24 cellular contexts compared by ENCODE assay signal in the genomic region with DNA sequence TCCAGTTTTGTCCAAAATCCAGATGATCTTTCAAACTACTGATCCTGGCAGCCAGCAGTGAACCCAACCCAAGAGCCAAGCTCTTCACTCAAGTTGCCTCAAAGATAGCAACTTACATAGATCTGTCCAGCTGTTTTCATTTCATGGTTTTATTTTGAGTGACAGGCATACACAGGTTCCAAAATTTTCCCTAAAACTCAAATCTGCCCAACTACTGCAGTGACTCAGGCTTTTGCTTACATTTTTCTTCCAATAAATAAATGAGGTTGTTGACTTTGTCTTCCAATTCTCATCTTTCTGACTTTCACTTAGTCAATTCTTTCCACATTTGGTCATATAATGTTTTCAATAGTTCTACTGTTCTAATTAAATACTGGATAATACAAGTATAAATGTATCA.
A peak's percentile ranks its signal among the peaks of the same experiment; 100 is the strongest.
DNase-seq lines count a peak whose midpoint lies in the region; ATAC-seq and TF ChIP-seq lines count a peak whose summit lies in the region.
"Had no signal": no experiment of that assay in that cellular context is flagged by ENCODE, and none has a peak within 500 bp of the region (broad histone marks: within the 10 kb centered on the region; RNA-seq: fewer than 3 reads in every experiment).

No MANE protein-coding gene starts in this region.

- intact Hi-C loops in PC-3 (cut with micrococcal nuclease), result no loop called here

- H3K4me3 Mint-ChIP-seq in brain, result no peak overlapping the region
- H3K4me3 Mint-ChIP-seq: CD14-positive monocyte; CD4-positive, alpha-beta memory T cell; CD4-positive, CD25-positive, alpha-beta regulatory T cell; CD8-positive, alpha-beta memory T cell had no signal

- H2AFZ ChIP-seq in PC-3 (ENCODE audit: low read length) (no peak overlapping the region), trophoblast cell (ENCODE audit: insufficient read depth, low read length, poor library complexity) (no peak overlapping the region)

- H4K8ac ChIP-seq in mesendoderm (ENCODE audit: low read depth, low read length) (no peak overlapping the region), trophoblast cell (ENCODE audit: low read depth, low read length) (no peak overlapping the region)

- H4K20me1 ChIP-seq in PC-3 (ENCODE audit: low read length), result no peaks in the 10 kb centered on the region
- H4K20me1 ChIP-seq: BLaER1 had no signal

- peak overlapping the region in 3 of 5 experiments; percentile 29 to 74 (median 73) for H3K27ac Mint-ChIP-seq in brain
- H3K27ac Mint-ChIP-seq: CD14-positive monocyte; CD4-positive, CD25-positive, alpha-beta regulatory T cell; CD8-positive, alpha-beta memory T cell had no signal

- no peak for DNase-seq in HEK293T (ENCODE audit: extremely low spot score)
- DNase-seq in NCI-H446 (lab: John Stamatoyannopoulos, UW), result peak; percentile 63 to 88
- DNase-seq in PC-3, result no peak
- DNase-seq in cerebellar cortex (ENCODE audit: low spot score), result no peak
- no peak for DNase-seq in mesendoderm
- no peak for DNase-seq in trophoblast cell
- DNase-seq: 8988T; ACHN; BE2C; C1 segment of cervical spinal cord; CD4-positive, alpha-beta memory T cell; CD4-positive, CD25-positive, alpha-beta regulatory T cell; CD8-positive, alpha-beta memory T cell; COR-L47; DMS153; DMS53; DMS79; DND-41; EL; GDM1 had no signal

- H3K4ac ChIP-seq in mesendoderm (ENCODE audit: low read depth, low read length) (no peak overlapping the region), trophoblast cell (ENCODE audit: low read depth, low read length) (no peak overlapping the region)

- H3K4me3 ChIP-seq in PC-3 (ENCODE audit: low read length), result no peak overlapping the region
- H3K4me3 ChIP-seq in mesendoderm (ENCODE audit: low read length), result no peak overlapping the region
- no peak overlapping the region for H3K4me3 ChIP-seq in trophoblast cell (ENCODE audit: low read depth, low read length)
- H3K4me3 ChIP-seq: BLaER1, GM12878 had no signal

- H2BK120ac ChIP-seq in mesendoderm (ENCODE audit: low read depth, low read length) (no peak overlapping the region), trophoblast cell (ENCODE audit: insufficient read depth, low read length, poor library complexity) (no peak overlapping the region)

- H4K91ac ChIP-seq in trophoblast cell (ENCODE audit: low read depth, low read length), result no peak overlapping the region

- CTCF ChIA-PET in HEK293T (lab: Yijun Ruan, JAX), result no interaction called here
- CTCF ChIA-PET in PC-3 (lab: Charles Lee), result no interaction called here

- H3K4me2 ChIP-seq in PC-3 (ENCODE audit: low read length), result no peak overlapping the region
- no peak overlapping the region for H3K4me2 ChIP-seq in mesendoderm (ENCODE audit: low read length)
- H3K4me2 ChIP-seq in trophoblast cell (ENCODE audit: low read length), result no peak overlapping the region
- H3K4me2 ChIP-seq: BLaER1 had no signal

- no peaks in the 10 kb centered on the region for H3K4me1 Mint-ChIP-seq in brain
- H3K4me1 Mint-ChIP-seq: CD14-positive monocyte; CD4-positive, alpha-beta memory T cell; CD4-positive, CD25-positive, alpha-beta regulatory T cell; CD8-positive, alpha-beta memory T cell had no signal

- no peaks in the 10 kb centered on the region for H3K9me2 ChIP-seq in PC-3 (replicated peaks; ENCODE audit: low read length)

- H3K4me1 ChIP-seq in PC-3 (ENCODE audit: insufficient read depth, low read length), result no peaks in the 10 kb centered on the region
- H3K4me1 ChIP-seq in mesendoderm (ENCODE audit: control insufficient read depth, low read depth, low read length), result no peaks in the 10 kb centered on the region
- no peaks in the 10 kb centered on the region for H3K4me1 ChIP-seq in trophoblast cell (ENCODE audit: control insufficient read depth in 1 of 2, insufficient read depth in 2 of 2, low read length in 2 of 2)
- H3K4me1 ChIP-seq: BE2C, BLaER1 had no signal

- BruUV-seq in PC-3 (replicated peaks; lab: Mats Ljungman, UMichigan), result no TSS peak

- H3K27me3 ChIP-seq in PC-3 (ENCODE audit: low read length) (no peaks in the 10 kb centered on the region), mesendoderm (ENCODE audit: insufficient read depth, low read length, poor library complexity) (no peaks in the 10 kb centered on the region), trophoblast cell (ENCODE audit: insufficient read depth, low read length) (no peaks in the 10 kb centered on the region)
- H3K27me3 ChIP-seq: BE2C, BLaER1 had no signal

- H3K36me3 ChIP-seq in PC-3 (ENCODE audit: low read depth, low read length), result no peaks in the 10 kb centered on the region
- no peaks in the 10 kb centered on the region for H3K36me3 ChIP-seq in mesendoderm (ENCODE audit: control insufficient read depth, insufficient read depth, low read length)
- no peaks in the 10 kb centered on the region for H3K36me3 ChIP-seq in trophoblast cell (ENCODE audit: control insufficient read depth in 1 of 2, insufficient read depth in 2 of 2, low read length in 2 of 2)
- H3K36me3 ChIP-seq: BE2C, BLaER1 had no signal

- no peak overlapping the region for H3K56ac ChIP-seq in mesendoderm (ENCODE audit: low read length)

- H3K79me1 ChIP-seq in mesendoderm (ENCODE audit: low read length) (no peaks in the 10 kb centered on the region), trophoblast cell (ENCODE audit: low read length) (no peaks in the 10 kb centered on the region)

- H3K14ac ChIP-seq in trophoblast cell (ENCODE audit: low read length), result no peak overlapping the region

- POLR2A ChIA-PET in HEK293T (lab: Yijun Ruan, JAX), result no interaction called here
- POLR2A ChIA-PET in PC-3 (lab: Charles Lee; ENCODE audit: unreplicated experiment), result no interaction called here

- TF ChIP-seq CTCF in PC-3 (conservative IDR thresholded peaks at IDR 0.05; ENCODE audit: low read depth, low read length) (no peak), brain (conservative IDR thresholded peaks at IDR 0.05) (no peak)

- no peak overlapping the region for H3K18ac ChIP-seq in mesendoderm (ENCODE audit: low read length)
- no peak overlapping the region for H3K18ac ChIP-seq in trophoblast cell (ENCODE audit: low read length)

- H3F3A ChIP-seq in PC-3 (ENCODE audit: low read length, unreplicated experiment), result no peaks in the 10 kb centered on the region

- no peak overlapping the region for H4K12ac ChIP-seq in trophoblast cell (ENCODE audit: low read depth, low read length)

- H2BK12ac ChIP-seq in trophoblast cell (ENCODE audit: low read length), result no peak overlapping the region

- H2BK15ac ChIP-seq in mesendoderm (replicated peaks; ENCODE audit: low read depth), result no peak overlapping the region

- H3K9me3 ChIP-seq in PC-3 (ENCODE audit: low read length) (peaks cover 10% of the 10 kb centered on the region; the same call in 1 of the 2 replicates), trophoblast cell (ENCODE audit: insufficient read depth, low read depth, low read length) (no peaks in the 10 kb centered on the region)
- H3K9me3 ChIP-seq: BE2C, BLaER1 had no signal

- ATAC-seq in PC-3, result peak; percentile 53
- ATAC-seq: GM12878 had no signal

- no peaks in the 10 kb centered on the region for H3K36me3 Mint-ChIP-seq in brain
- H3K36me3 Mint-ChIP-seq: CD14-positive monocyte; CD4-positive, alpha-beta memory T cell; CD4-positive, CD25-positive, alpha-beta regulatory T cell; CD8-positive, alpha-beta memory T cell had no signal

- no peak overlapping the region for H3K9ac ChIP-seq in PC-3 (ENCODE audit: low read length)
- H3K9ac ChIP-seq in mesendoderm (ENCODE audit: low read length), result no peak overlapping the region
- no peak overlapping the region for H3K9ac ChIP-seq in trophoblast cell (ENCODE audit: low read length)
- H3K9ac ChIP-seq: BLaER1 had no signal

- H3K27ac ChIP-seq in PC-3 (ENCODE audit: low read length) (no peak overlapping the region), mesendoderm (ENCODE audit: low read depth, low read length) (no peak overlapping the region), trophoblast cell (ENCODE audit: low read depth, low read length) (no peak overlapping the region)
- H3K27ac ChIP-seq: BLaER1 had no signal

- peaks cover 0 to 20% (median 0%) of the 10 kb centered on the region in 5 experiments for H3K9me3 Mint-ChIP-seq in brain

- H2BK5ac ChIP-seq in mesendoderm (ENCODE audit: low read length) (no peak overlapping the region), trophoblast cell (ENCODE audit: low read depth, low read length, poor library complexity) (no peak overlapping the region)

- H3K23ac ChIP-seq in mesendoderm (ENCODE audit: low read length) (no peak overlapping the region), trophoblast cell (ENCODE audit: low read length) (no peak overlapping the region)

- H3K79me2 ChIP-seq in PC-3 (ENCODE audit: low read length) (no peaks in the 10 kb centered on the region), mesendoderm (ENCODE audit: control insufficient read depth, insufficient read depth, low read length) (no peaks in the 10 kb centered on the region), trophoblast cell (ENCODE audit: control insufficient read depth, insufficient read depth, low read length, poor library complexity) (no peaks in the 10 kb centered on the region)

- H3K27me3 Mint-ChIP-seq in brain, result no peaks in the 10 kb centered on the region
- H3K27me3 Mint-ChIP-seq: CD4-positive, alpha-beta memory T cell; CD4-positive, CD25-positive, alpha-beta regulatory T cell; CD8-positive, alpha-beta memory T cell had no signal

- H4K5ac ChIP-seq in mesendoderm (ENCODE audit: low read length), result no peak overlapping the region

- H2AK5ac ChIP-seq in mesendoderm (ENCODE audit: low read length) (no peak overlapping the region), trophoblast cell (ENCODE audit: low read length) (no peak overlapping the region)

TF ChIP-seq in HEK293T, 16 proteins besides CTCF, POLR2A, EP300 and RAD21:
- no peak for TF ChIP-seq HDGF (IDR thresholded peaks at IDR 0.05; ENCODE audit: borderline replicate concordance)
- TF ChIP-seq, protein P1, sequence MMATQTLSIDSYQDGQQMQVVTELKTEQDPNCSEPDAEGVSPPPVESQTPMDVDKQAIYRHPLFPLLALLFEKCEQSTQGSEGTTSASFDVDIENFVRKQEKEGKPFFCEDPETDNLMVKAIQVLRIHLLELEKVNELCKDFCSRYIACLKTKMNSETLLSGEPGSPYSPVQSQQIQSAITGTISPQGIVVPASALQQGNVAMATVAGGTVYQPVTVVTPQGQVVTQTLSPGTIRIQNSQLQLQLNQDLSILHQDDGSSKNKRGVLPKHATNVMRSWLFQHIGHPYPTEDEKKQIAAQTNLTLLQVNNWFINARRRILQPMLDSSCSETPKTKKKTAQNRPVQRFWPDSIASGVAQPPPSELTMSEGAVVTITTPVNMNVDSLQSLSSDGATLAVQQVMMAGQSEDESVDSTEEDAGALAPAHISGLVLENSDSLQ (IDR thresholded peaks at IDR 0.05), result 0 out of 2 replicates have a peak, but pooled peaks have one; percentile 6
- TF ChIP-seq SP1 (IDR thresholded peaks at IDR 0.05), result no peak
- TF ChIP-seq ZNF384 (IDR thresholded peaks at IDR 0.05), result no peak
- TF ChIP-seq LEF1 (IDR thresholded peaks at IDR 0.05; ENCODE audit: borderline replicate concordance), result no peak
- no peak for TF ChIP-seq ELF4 (IDR thresholded peaks at IDR 0.05)

Comparison
In these comparisons a context has a peak if more than half of its experiments do, and no peak if none do; other contexts are left out.
1. DNase-seq: peak in NCI-H446 (2 of 2); none in HEK293T (single experiment), PC-3 (single experiment), cerebellar cortex (single experiment), mesendoderm (single experiment) and trophoblast cell (0 of 2).